8 cellular contexts compared by ENCODE assay signal in genomic region chr7:42980514-42980913, GRCh38.
"Had no signal": no experiment of that assay in that cellular context is flagged by ENCODE, and none has a peak within 500 bp of the region (broad histone marks: within the 10 kb centered on the region; RNA-seq: fewer than 3 reads in every experiment).

No MANE protein-coding gene starts in this region.

- DNase-seq: GDM1, GF-D8 had no signal

- ATAC-seq: GM12878 had no signal

- H3K4me3 ChIP-seq: GM12878 had no signal

- FAIRE-seq: G401.6, GM12878, GM12891, GM12892, GM18507, GM19239 had no signal
